Comparison of ENCODE assay signal across 1 cellular context in genomic region chr19:7894612-7895309, GRCh38.
TF ChIP-seq lines count a peak whose summit lies in the region.

No MANE protein-coding gene starts in this region.

TF ChIP-seq in GM23338, 12 proteins besides CTCF, POLR2A, EP300 and RAD21 (continued from another document):
- TF ChIP-seq ZNF462 (CRISPR knock-in tag; IDR thresholded peaks at IDR 0.05) (no peak), STAT1 (IDR thresholded peaks at IDR 0.05; ENCODE audit: unreplicated experiment) (no peak), ETS1 (IDR thresholded peaks at IDR 0.05) (no peak), JUNB (IDR thresholded peaks at IDR 0.05; ENCODE audit: unreplicated experiment) (no peak)
- TF ChIP-seq, protein P1, sequence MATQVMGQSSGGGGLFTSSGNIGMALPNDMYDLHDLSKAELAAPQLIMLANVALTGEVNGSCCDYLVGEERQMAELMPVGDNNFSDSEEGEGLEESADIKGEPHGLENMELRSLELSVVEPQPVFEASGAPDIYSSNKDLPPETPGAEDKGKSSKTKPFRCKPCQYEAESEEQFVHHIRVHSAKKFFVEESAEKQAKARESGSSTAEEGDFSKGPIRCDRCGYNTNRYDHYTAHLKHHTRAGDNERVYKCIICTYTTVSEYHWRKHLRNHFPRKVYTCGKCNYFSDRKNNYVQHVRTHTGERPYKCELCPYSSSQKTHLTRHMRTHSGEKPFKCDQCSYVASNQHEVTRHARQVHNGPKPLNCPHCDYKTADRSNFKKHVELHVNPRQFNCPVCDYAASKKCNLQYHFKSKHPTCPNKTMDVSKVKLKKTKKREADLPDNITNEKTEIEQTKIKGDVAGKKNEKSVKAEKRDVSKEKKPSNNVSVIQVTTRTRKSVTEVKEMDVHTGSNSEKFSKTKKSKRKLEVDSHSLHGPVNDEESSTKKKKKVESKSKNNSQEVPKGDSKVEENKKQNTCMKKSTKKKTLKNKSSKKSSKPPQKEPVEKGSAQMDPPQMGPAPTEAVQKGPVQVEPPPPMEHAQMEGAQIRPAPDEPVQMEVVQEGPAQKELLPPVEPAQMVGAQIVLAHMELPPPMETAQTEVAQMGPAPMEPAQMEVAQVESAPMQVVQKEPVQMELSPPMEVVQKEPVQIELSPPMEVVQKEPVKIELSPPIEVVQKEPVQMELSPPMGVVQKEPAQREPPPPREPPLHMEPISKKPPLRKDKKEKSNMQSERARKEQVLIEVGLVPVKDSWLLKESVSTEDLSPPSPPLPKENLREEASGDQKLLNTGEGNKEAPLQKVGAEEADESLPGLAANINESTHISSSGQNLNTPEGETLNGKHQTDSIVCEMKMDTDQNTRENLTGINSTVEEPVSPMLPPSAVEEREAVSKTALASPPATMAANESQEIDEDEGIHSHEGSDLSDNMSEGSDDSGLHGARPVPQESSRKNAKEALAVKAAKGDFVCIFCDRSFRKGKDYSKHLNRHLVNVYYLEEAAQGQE (IDR thresholded peaks at IDR 0.05; ENCODE audit: unreplicated experiment) = no peak
